8 cellular contexts compared by ENCODE assay signal in the genomic region with DNA sequence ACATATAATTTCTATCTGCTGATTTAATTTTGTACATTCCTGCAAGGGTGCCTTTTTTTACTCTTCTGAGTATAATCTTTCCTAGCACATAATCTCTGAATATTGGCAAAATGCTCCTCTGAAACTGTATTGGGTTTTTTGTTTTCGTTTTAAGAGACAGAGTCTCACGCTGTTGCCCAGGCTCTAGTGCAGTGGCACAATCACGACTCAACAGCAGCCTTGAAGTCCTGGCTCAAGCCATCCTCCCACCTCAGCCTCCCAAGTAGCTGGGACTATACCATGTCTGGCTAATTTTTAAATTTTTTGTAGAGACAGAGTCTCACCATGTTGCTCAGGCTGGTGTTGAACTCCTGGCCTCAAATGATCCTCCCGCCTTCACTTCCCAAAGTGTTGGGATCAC.
A peak's percentile ranks its signal among the peaks of the same experiment; 100 is the strongest.
DNase-seq lines count a peak whose midpoint lies in the region; ATAC-seq, FAIRE-seq and TF ChIP-seq lines count a peak whose summit lies in the region.

No MANE protein-coding gene starts in this region.

- peaks cover 7% of the 10 kb centered on the region for H3K79me2 ChIP-seq in DOHH2 (ENCODE audit: control insufficient read depth, low read length)
- H3K79me2 ChIP-seq in endothelial cell of umbilical vein (ENCODE audit: control insufficient read depth, insufficient read depth, low read length) = peaks cover 74% of the 10 kb centered on the region

- H3K9me3 ChIP-seq in DOHH2 (ENCODE audit: control insufficient read depth, insufficient read depth, low read length) (no peaks in the 10 kb centered on the region), Panc1 (ENCODE audit: control insufficient read depth, insufficient read depth, low read depth, low read length) (no peaks in the 10 kb centered on the region), endothelial cell of umbilical vein (replicated peaks; ENCODE audit: control insufficient read depth, insufficient read depth, low read length) (no peaks in the 10 kb centered on the region), neutrophil (no peaks in the 10 kb centered on the region)

- FAIRE-seq in endothelial cell of umbilical vein (lab: Jason Lieb, UNC) = no peak

- no peak for TF ChIP-seq POLR2A in endothelial cell of umbilical vein (IDR thresholded peaks at IDR 0.05; ENCODE audit: low read depth, low read length)

- intact Hi-C loops in Panc1 (cut with micrococcal nuclease; ENCODE audit: unreplicated experiment) (no loop called here), endothelial cell of umbilical vein (cut with micrococcal nuclease) (no loop called here)

- H3K27ac ChIP-seq in DOHH2 (ENCODE audit: low read depth, low read length) = no peak overlapping the region
- H3K27ac ChIP-seq in Panc1 (ENCODE audit: low read length) = peak overlapping the region; percentile 95
- peak overlapping the region; percentile 99 for H3K27ac ChIP-seq in endothelial cell of umbilical vein (ENCODE audit: insufficient read depth, low read depth, low read length)
- peak overlapping the region; percentile 87 for H3K27ac ChIP-seq in neutrophil

- CTCF ChIA-PET in Panc1 (lab: Charles Lee) (no interaction called here), endothelial cell of umbilical vein (lab: Charles Lee) (interaction anchor here (1.9 kb wide), 1 partner anchor 8 kb away, joined by 4 read pairs; no protein-coding TSS in a partner anchor)

- peaks cover 3% of the 10 kb centered on the region; the same call in 1 of the 2 replicates for H3F3A ChIP-seq in DOHH2 (ENCODE audit: control insufficient read depth, insufficient read depth)

- ATAC-seq in Panc1 (no peak), HG03439 (IDR thresholded peaks at IDR 0.05; ENCODE audit: unreplicated experiment) (no peak)

- BruUV-seq in Panc1 (replicated peaks; lab: Mats Ljungman, UMichigan) = no TSS peak
- BruUV-seq in endothelial cell of umbilical vein (replicated peaks; lab: Mats Ljungman, UMichigan) = no TSS peak

- in situ Hi-C loops in Panc1 (cut with HindIII; ENCODE audit: low pct_unique_long_range_greater_than_20kb, low sequenced_read_pairs) = no loop called here

- H3K27me3 ChIP-seq in DOHH2 (ENCODE audit: control insufficient read depth, low read length) (peaks cover 24% of the 10 kb centered on the region), Panc1 (ENCODE audit: control insufficient read depth, insufficient read depth, low read length) (no peaks in the 10 kb centered on the region), endothelial cell of umbilical vein (ENCODE audit: control insufficient read depth in 2 of 2, insufficient read depth in 2 of 2, low read length in 2 of 2) (no peaks in the 10 kb centered on the region), neutrophil (no peaks in the 10 kb centered on the region)

- H3K4me3 ChIP-seq in DOHH2 (ENCODE audit: low read length) = peak overlapping the region; percentile 85
- H3K4me3 ChIP-seq in Panc1 (ENCODE audit: low read depth in 2 of 2, low read length in 2 of 2) = peak overlapping the region; percentile 75 to 90
- peak overlapping the region in 2 of 3 experiments; percentile 99 for H3K4me3 ChIP-seq in endothelial cell of umbilical vein (replicated peaks in 1 of 3; ENCODE audit: insufficient read depth in 1 of 3, low read depth in 1 of 3, low read length in 3 of 3)
- peak overlapping the region; percentile 74 to 76 for H3K4me3 ChIP-seq in neutrophil (ENCODE audit: low read depth in 1 of 2, low read length in 1 of 2)

- H2AFZ ChIP-seq in endothelial cell of umbilical vein (ENCODE audit: low read depth, low read length) = no peak overlapping the region

- POLR2A ChIA-PET in Panc1 (lab: Charles Lee) = no interaction called here
- POLR2A ChIA-PET in endothelial cell of umbilical vein (lab: Charles Lee) = interaction anchor here (2.6 to 5.4 kb wide), 2 partner anchors 12 to 28 kb away, joined by 8 to 52 read pairs; no protein-coding TSS in a partner anchor

- no peaks in the 10 kb centered on the region for H3K9me1 ChIP-seq in endothelial cell of umbilical vein (replicated peaks; ENCODE audit: control insufficient read depth, extremely low read depth, insufficient read depth, low read length)

- no peaks in the 10 kb centered on the region for H3K9me2 ChIP-seq in DOHH2 (replicated peaks; ENCODE audit: control insufficient read depth, low read length)

- H3K9ac ChIP-seq in endothelial cell of umbilical vein (replicated peaks; ENCODE audit: extremely low read depth, insufficient read depth, low read length) = peak overlapping the region; percentile 99

- TF ChIP-seq CTCF in DOHH2 (IDR thresholded peaks at IDR 0.05; ENCODE audit: low read depth, low read length, poor library complexity, severe bottlenecking) (no peak), Panc1 (IDR thresholded peaks at IDR 0.05) (no peak), endothelial cell of umbilical vein (IDR thresholded peaks at IDR 0.05; ENCODE audit: extremely low read depth in 1 of 2, insufficient read depth in 1 of 2, low read depth in 1 of 2, low read length in 2 of 2) (no peak), neutrophil (IDR thresholded peaks at IDR 0.05) (no peak)

- H4K20me1 ChIP-seq in DOHH2 (ENCODE audit: control insufficient read depth, insufficient read depth, low read depth, low read length) (no peaks in the 10 kb centered on the region), endothelial cell of umbilical vein (replicated peaks; ENCODE audit: control insufficient read depth, extremely low read depth, insufficient read depth, low read length) (no peaks in the 10 kb centered on the region)

- no peaks in the 10 kb centered on the region for H3K36me3 ChIP-seq in DOHH2 (ENCODE audit: control insufficient read depth, low read length)
- H3K36me3 ChIP-seq in Panc1 (ENCODE audit: control insufficient read depth, insufficient read depth, low read length) = peaks cover 7% of the 10 kb centered on the region
- H3K36me3 ChIP-seq in endothelial cell of umbilical vein (ENCODE audit: control insufficient read depth in 2 of 2, extremely low read depth in 1 of 2, insufficient read depth in 2 of 2, low read length in 2 of 2) = peaks cover 0 to 1% of the 10 kb centered on the region in 2 experiments
- no peaks in the 10 kb centered on the region for H3K36me3 ChIP-seq in neutrophil

- DNase-seq in Panc1 (ENCODE audit: low read depth, low spot score) (no peak), endothelial cell of umbilical vein (ENCODE audit: low read depth, low spot score) (no peak), NCI-H226 (no peak), NCI-H748 treated with DMSO at 0.1 percent for 48 hours (lab: John Stamatoyannopoulos, UW) (no peak), SHP77 treated with DMSO at 0.1 percent for 48 hours (lab: John Stamatoyannopoulos, UW) (no peak)

- H3K4me2 ChIP-seq in DOHH2 (ENCODE audit: low read length) (peak overlapping the region; percentile 93), endothelial cell of umbilical vein (ENCODE audit: insufficient read depth, low read length) (peak overlapping the region; percentile 98)

- H3K4me1 ChIP-seq in DOHH2 (ENCODE audit: control insufficient read depth, low read length) = peaks cover 42% of the 10 kb centered on the region
- peaks cover 41% of the 10 kb centered on the region for H3K4me1 ChIP-seq in Panc1 (ENCODE audit: control insufficient read depth, insufficient read depth, low read length)
- peaks cover 31% of the 10 kb centered on the region for H3K4me1 ChIP-seq in endothelial cell of umbilical vein (ENCODE audit: control insufficient read depth, extremely low read depth, insufficient read depth, low read length)
- H3K4me1 ChIP-seq in neutrophil (ENCODE audit: control insufficient read depth in 1 of 2, insufficient read depth in 1 of 2, low read depth in 1 of 2, low read length in 1 of 2) = peaks cover 38 to 47% of the 10 kb centered on the region in 2 experiments

- dilution Hi-C loops in endothelial cell of umbilical vein (cut with MboI; ENCODE audit: extremely low pct_ligation_motif_present, low sequenced_read_pairs) = no loop called here

TF ChIP-seq in endothelial cell of umbilical vein, 7 proteins besides CTCF, POLR2A, EP300 and RAD21:
- TF ChIP-seq GATA2 (IDR thresholded peaks at IDR 0.05; ENCODE audit: insufficient read depth, insufficient read length, low read depth, low read length) = no peak
- no peak for TF ChIP-seq POLR2AphosphoS5 (IDR thresholded peaks at IDR 0.05; ENCODE audit: insufficient read depth, low read depth, low read length)
- TF ChIP-seq FOS (IDR thresholded peaks at IDR 0.05; ENCODE audit: borderline replicate concordance, insufficient read depth, low read length) = no peak
- TF ChIP-seq MYC (IDR thresholded peaks at IDR 0.05; ENCODE audit: low read depth, low read length) = no peak
- TF ChIP-seq JUN (IDR thresholded peaks at IDR 0.05; ENCODE audit: borderline replicate concordance, insufficient read depth, insufficient read length, low read depth) = no peak
- TF ChIP-seq, protein P1, sequence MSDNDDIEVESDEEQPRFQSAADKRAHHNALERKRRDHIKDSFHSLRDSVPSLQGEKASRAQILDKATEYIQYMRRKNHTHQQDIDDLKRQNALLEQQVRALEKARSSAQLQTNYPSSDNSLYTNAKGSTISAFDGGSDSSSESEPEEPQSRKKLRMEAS (IDR thresholded peaks at IDR 0.05; ENCODE audit: insufficient read depth, insufficient read length) = no peak
- no peak for TF ChIP-seq EZH2 (IDR thresholded peaks at IDR 0.05; ENCODE audit: borderline replicate concordance, low read depth, low read length, severe bottlenecking)
